Comparison of ENCODE assay signal across 1 cellular context in the genomic region with DNA sequence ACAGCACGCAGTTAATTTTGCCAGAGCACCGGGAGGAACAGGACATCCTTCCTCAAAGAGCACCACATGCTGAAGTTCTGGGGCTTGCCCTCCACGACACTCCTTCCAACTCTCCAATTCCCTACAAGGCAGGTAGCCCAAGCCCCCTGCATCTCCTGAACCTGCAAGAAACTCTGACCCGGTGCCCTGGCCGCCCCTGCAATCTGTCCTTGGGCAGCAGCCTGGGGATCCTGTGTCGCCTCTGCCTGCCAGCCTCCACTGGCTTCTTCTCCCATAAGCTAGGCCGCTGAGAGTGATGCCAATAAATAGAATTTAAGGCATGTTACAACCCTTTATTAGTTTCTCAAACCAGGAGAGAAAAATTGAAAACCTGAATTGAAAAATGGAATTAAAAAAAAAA.
TF ChIP-seq lines count a peak whose summit lies in the region.

No MANE protein-coding gene starts in this region.

TF ChIP-seq in SK-N-SH treated with all-trans-retinoic acid at 6 μM for 48 hours, 23 proteins besides CTCF, POLR2A, EP300 and RAD21 (continued from another document):
- TF ChIP-seq, protein P1, sequence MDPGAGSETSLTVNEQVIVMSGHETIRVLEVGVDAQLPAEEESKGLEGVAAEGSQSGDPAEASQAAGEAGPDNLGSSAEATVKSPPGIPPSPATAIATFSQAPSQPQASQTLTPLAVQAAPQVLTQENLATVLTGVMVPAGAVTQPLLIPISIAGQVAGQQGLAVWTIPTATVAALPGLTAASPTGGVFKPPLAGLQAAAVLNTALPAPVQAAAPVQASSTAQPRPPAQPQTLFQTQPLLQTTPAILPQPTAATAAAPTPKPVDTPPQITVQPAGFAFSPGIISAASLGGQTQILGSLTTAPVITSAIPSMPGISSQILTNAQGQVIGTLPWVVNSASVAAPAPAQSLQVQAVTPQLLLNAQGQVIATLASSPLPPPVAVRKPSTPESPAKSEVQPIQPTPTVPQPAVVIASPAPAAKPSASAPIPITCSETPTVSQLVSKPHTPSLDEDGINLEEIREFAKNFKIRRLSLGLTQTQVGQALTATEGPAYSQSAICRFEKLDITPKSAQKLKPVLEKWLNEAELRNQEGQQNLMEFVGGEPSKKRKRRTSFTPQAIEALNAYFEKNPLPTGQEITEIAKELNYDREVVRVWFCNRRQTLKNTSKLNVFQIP (CRISPR knock-in tag; IDR thresholded peaks at IDR 0.05; ENCODE audit: borderline replicate concordance, low read depth): no peak
- TF ChIP-seq GLIS3 (CRISPR knock-in tag; IDR thresholded peaks at IDR 0.05): no peak
- no peak for TF ChIP-seq BACH2 (CRISPR knock-in tag; IDR thresholded peaks at IDR 0.05; ENCODE audit: borderline replicate concordance)
- no peak for TF ChIP-seq ARNTL (CRISPR knock-in tag; IDR thresholded peaks at IDR 0.05; ENCODE audit: borderline replicate concordance, low read depth)
- no peak for TF ChIP-seq ISL1 (CRISPR knock-in tag; IDR thresholded peaks at IDR 0.05)
- TF ChIP-seq ZNF70 (CRISPR knock-in tag; IDR thresholded peaks at IDR 0.05): no peak
- no peak for TF ChIP-seq CSDC2 (CRISPR knock-in tag; IDR thresholded peaks at IDR 0.05)
